In genomic region chr5:140664018-140664352, GRCh38 we compare ENCODE assay signal across 1 cellular context.
TF ChIP-seq lines count a peak whose summit lies in the region.

No MANE protein-coding gene starts in this region.

TF ChIP-seq in K562, 482 proteins besides CTCF, POLR2A, EP300 and RAD21:
- TF ChIP-seq, protein P1, sequence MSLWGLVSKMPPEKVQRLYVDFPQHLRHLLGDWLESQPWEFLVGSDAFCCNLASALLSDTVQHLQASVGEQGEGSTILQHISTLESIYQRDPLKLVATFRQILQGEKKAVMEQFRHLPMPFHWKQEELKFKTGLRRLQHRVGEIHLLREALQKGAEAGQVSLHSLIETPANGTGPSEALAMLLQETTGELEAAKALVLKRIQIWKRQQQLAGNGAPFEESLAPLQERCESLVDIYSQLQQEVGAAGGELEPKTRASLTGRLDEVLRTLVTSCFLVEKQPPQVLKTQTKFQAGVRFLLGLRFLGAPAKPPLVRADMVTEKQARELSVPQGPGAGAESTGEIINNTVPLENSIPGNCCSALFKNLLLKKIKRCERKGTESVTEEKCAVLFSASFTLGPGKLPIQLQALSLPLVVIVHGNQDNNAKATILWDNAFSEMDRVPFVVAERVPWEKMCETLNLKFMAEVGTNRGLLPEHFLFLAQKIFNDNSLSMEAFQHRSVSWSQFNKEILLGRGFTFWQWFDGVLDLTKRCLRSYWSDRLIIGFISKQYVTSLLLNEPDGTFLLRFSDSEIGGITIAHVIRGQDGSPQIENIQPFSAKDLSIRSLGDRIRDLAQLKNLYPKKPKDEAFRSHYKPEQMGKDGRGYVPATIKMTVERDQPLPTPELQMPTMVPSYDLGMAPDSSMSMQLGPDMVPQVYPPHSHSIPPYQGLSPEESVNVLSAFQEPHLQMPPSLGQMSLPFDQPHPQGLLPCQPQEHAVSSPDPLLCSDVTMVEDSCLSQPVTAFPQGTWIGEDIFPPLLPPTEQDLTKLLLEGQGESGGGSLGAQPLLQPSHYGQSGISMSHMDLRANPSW (CRISPR knock-in tag; IDR thresholded peaks at IDR 0.05), result 0 out of 2 replicates have a peak, but pooled peaks have one; percentile 11
- 0 out of 4 replicates have a peak, but pooled peaks of 1 of the 2 experiments have one; percentile 20 for TF ChIP-seq TEAD1 (CRISPR knock-in tag; IDR thresholded peaks at IDR 0.05)
- TF ChIP-seq, protein P2, sequence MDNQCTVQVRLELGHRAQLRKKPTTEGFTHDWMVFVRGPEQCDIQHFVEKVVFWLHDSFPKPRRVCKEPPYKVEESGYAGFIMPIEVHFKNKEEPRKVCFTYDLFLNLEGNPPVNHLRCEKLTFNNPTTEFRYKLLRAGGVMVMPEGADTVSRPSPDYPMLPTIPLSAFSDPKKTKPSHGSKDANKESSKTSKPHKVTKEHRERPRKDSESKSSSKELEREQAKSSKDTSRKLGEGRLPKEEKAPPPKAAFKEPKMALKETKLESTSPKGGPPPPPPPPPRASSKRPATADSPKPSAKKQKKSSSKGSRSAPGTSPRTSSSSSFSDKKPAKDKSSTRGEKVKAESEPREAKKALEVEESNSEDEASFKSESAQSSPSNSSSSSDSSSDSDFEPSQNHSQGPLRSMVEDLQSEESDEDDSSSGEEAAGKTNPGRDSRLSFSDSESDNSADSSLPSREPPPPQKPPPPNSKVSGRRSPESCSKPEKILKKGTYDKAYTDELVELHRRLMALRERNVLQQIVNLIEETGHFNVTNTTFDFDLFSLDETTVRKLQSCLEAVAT (IDR thresholded peaks at IDR 0.05), result peak in 1 of 2 experiments; percentile 78; a peak in 2 of 4 replicates
- TF ChIP-seq ZNF408 (CRISPR knock-in tag; IDR thresholded peaks at IDR 0.05; ENCODE audit: low read depth), result no peak
- TF ChIP-seq SMARCE1 (IDR thresholded peaks at IDR 0.05), result 0 out of 2 replicates have a peak, but pooled peaks have one; percentile 6
- TF ChIP-seq ZBED1 (IDR thresholded peaks at IDR 0.05), result 0 out of 2 replicates have a peak, but pooled peaks have one; percentile 3
- no peak for TF ChIP-seq ZNF57 (CRISPR knock-in tag; IDR thresholded peaks at IDR 0.05)
- no peak for TF ChIP-seq ZBTB33 (CRISPR knock-in tag; IDR thresholded peaks at IDR 0.05)
- TF ChIP-seq, protein P3, sequence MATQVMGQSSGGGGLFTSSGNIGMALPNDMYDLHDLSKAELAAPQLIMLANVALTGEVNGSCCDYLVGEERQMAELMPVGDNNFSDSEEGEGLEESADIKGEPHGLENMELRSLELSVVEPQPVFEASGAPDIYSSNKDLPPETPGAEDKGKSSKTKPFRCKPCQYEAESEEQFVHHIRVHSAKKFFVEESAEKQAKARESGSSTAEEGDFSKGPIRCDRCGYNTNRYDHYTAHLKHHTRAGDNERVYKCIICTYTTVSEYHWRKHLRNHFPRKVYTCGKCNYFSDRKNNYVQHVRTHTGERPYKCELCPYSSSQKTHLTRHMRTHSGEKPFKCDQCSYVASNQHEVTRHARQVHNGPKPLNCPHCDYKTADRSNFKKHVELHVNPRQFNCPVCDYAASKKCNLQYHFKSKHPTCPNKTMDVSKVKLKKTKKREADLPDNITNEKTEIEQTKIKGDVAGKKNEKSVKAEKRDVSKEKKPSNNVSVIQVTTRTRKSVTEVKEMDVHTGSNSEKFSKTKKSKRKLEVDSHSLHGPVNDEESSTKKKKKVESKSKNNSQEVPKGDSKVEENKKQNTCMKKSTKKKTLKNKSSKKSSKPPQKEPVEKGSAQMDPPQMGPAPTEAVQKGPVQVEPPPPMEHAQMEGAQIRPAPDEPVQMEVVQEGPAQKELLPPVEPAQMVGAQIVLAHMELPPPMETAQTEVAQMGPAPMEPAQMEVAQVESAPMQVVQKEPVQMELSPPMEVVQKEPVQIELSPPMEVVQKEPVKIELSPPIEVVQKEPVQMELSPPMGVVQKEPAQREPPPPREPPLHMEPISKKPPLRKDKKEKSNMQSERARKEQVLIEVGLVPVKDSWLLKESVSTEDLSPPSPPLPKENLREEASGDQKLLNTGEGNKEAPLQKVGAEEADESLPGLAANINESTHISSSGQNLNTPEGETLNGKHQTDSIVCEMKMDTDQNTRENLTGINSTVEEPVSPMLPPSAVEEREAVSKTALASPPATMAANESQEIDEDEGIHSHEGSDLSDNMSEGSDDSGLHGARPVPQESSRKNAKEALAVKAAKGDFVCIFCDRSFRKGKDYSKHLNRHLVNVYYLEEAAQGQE (CRISPR knock-in tag; IDR thresholded peaks at IDR 0.05; ENCODE audit: low read depth), result no peak
- TF ChIP-seq THRAP3 (IDR thresholded peaks at IDR 0.05; ENCODE audit: borderline replicate concordance), result 0 out of 2 replicates have a peak, but pooled peaks have one; percentile 67
- TF ChIP-seq MBD1 (CRISPR knock-in tag; IDR thresholded peaks at IDR 0.05), result 0 out of 2 replicates have a peak, but pooled peaks have one; percentile 68
